In genomic region chr1:202825748-202826147, GRCh38 we compare ENCODE assay signal across 14 cellular contexts. TPM values are rescaled to one million over a fixed set of nuclear protein-coding genes. Genes with fewer than 3 reads are reported as not detected.
"Had no signal": no experiment of that assay in that cellular context is flagged by ENCODE, and none has a peak within 500 bp of the region (broad histone marks: within the 10 kb centered on the region; RNA-seq: fewer than 3 reads in every experiment).

No MANE protein-coding gene starts in this region.

- H3K9me3 ChIP-seq: heart left ventricle, left lung, lower lobe of right lung, sigmoid colon, uterus had no signal

- H3K36me3 ChIP-seq: heart left ventricle, left lung, lower lobe of right lung, sigmoid colon, uterus had no signal

- ATAC-seq: esophagus mucosa, heart left ventricle, left lung, lower lobe of right lung had no signal

- H3K27me3 ChIP-seq: left lung, sigmoid colon, uterus had no signal

- DNase-seq: effector CD4-positive, alpha-beta T cell; heart left ventricle; hippocampal formation; left lung; lower lobe of right lung; naive B cell; sigmoid colon; stimulated activated CD4-positive, alpha-beta T cell treated with anti-CD3 and anti-CD28 coated beads, Interleukin-12 subunit alpha, Interleukin-12 subunit beta, amount 100 ng/mL, for 4 hours; stimulated activated naive CD4-positive, alpha-beta T cell treated with Interleukin-2 at 50 U/mL for 16 hours; uterus had no signal

- H3K4me3 ChIP-seq: coronary artery, heart left ventricle, left lung, lower lobe of right lung, sigmoid colon, skin epidermis, uterus had no signal

- H3K27ac ChIP-seq: coronary artery, heart left ventricle, left lung, lower lobe of right lung, sigmoid colon, skin epidermis, uterus had no signal

- H3K4me1 ChIP-seq: heart left ventricle, left lung, lower lobe of right lung, sigmoid colon, uterus had no signal

RNA-seq across cellular contexts. Expression of gene PCAT6, which starts 15.0 kb away (rescaled TPM):
- total RNA-seq: frontal cortex, sigmoid colon, uterus had no signal
